12 cellular contexts compared by ENCODE assay signal in genomic region chr2:237744270-237744612, GRCh38. TPM values are rescaled to one million over a fixed set of nuclear protein-coding genes. Genes with fewer than 3 reads are reported as not detected.
DNase-seq lines count a peak whose midpoint lies in the region; ATAC-seq and TF ChIP-seq lines count a peak whose summit lies in the region.
"Had no signal": no experiment of that assay in that cellular context is flagged by ENCODE, and none has a peak within 500 bp of the region (broad histone marks: within the 10 kb centered on the region; RNA-seq: fewer than 3 reads in every experiment).

No MANE protein-coding gene starts in this region.

- no peaks in the 10 kb centered on the region for H3K27me3 Mint-ChIP-seq in activated T-helper 17 cell treated with anti-CD3 and anti-CD28 coated beads, Interleukin-2, amount 50 U/mL, for 72 hours
- H3K27me3 Mint-ChIP-seq: activated naive CD8-positive, alpha-beta T cell treated with anti-CD3 and anti-CD28 coated beads for 36 hours had no signal

- TF ChIP-seq CTCF in cardiac muscle cell (IDR thresholded peaks at IDR 0.05; ENCODE audit: low read depth, low read length) (no peak), transverse colon (IDR thresholded peaks at IDR 0.05) (no peak)

- no peak for DNase-seq in cardiac muscle cell (ENCODE audit: low read depth in 1 of 2, low spot score in 1 of 2)
- DNase-seq in left ventricle myocardium superior, result no peak
- DNase-seq in mesenchymal stem cell, result no peak
- no peak for DNase-seq in transverse colon
- DNase-seq in stimulated activated CD4-positive, alpha-beta T cell treated with anti-CD3 and anti-CD28 coated beads, Interleukin-1b, Interleukin-23, amount 100 ng/mL, for 48 hours, result no peak
- DNase-seq: NCI-H2081 treated with DMSO at 0.1 percent for 48 hours, spleen had no signal

- TF ChIP-seq EP300 in transverse colon (IDR thresholded peaks at IDR 0.05; ENCODE audit: low read depth), result no peak

- no peak overlapping the region for H3K4me2 ChIP-seq in mesenchymal stem cell (ENCODE audit: low read length, poor library complexity, severe bottlenecking)

- H3K4me1 Mint-ChIP-seq in activated T-helper 17 cell treated with anti-CD3 and anti-CD28 coated beads, Interleukin-2, amount 50 U/mL, for 72 hours, result peaks cover 36% of the 10 kb centered on the region

- H2BK15ac ChIP-seq in mesenchymal stem cell (ENCODE audit: low read depth, poor library complexity, severe bottlenecking), result no peak overlapping the region

- 88% methylated on average over 6 of the region's 6 CpGs for WGBS in mesenchymal stem cell
- 80% methylated on average over 4 to 6 of the region's 6 CpGs for WGBS in transverse colon (ENCODE audit: low coverage in 1 of 2), 2 donors

- no peak overlapping the region for H2BK12ac ChIP-seq in mesenchymal stem cell (ENCODE audit: low read length in 2 of 2)

- no peak overlapping the region for H3K14ac ChIP-seq in mesenchymal stem cell (ENCODE audit: low read length in 2 of 2)

- no peak overlapping the region for H2AK5ac ChIP-seq in mesenchymal stem cell (ENCODE audit: low read length, severe bottlenecking)

- H3K36me3 ChIP-seq in cardiac muscle cell, result peaks cover 11% of the 10 kb centered on the region
- peaks cover 24 to 27% of the 10 kb centered on the region in 2 experiments for H3K36me3 ChIP-seq in mesenchymal stem cell (ENCODE audit: control insufficient read depth in 1 of 2, insufficient read depth in 2 of 2, low read depth in 1 of 2, low read length in 2 of 2)
- peaks cover 0 to 11% (median 4%) of the 10 kb centered on the region in 4 donors for H3K36me3 ChIP-seq in transverse colon

- intact Hi-C loops in left ventricle myocardium superior (cut with micrococcal nuclease), result loop anchor here (5.0 kb wide), 1 partner anchor 162 kb away; no protein-coding TSS in a partner anchor
- intact Hi-C loops in transverse colon (cut with DNase I; ENCODE audit: low total_unique reads), result loop anchor here (2.0 to 10.0 kb wide), 2 partner anchors 119 to 161 kb away; partner anchors contain the start of gene LRRFIP1

- H3K23ac ChIP-seq in mesenchymal stem cell (ENCODE audit: low read length in 2 of 2), result no peak overlapping the region

- H3K4me3 ChIP-seq in cardiac muscle cell, result no peak overlapping the region
- H3K4me3 ChIP-seq in mesenchymal stem cell (ENCODE audit: insufficient read depth in 1 of 2, low read depth in 1 of 2, low read length in 2 of 2), result no peak overlapping the region
- H3K4me3 ChIP-seq in transverse colon, result no peak overlapping the region
- H3K4me3 ChIP-seq: SJSA1, spleen had no signal

- H2BK120ac ChIP-seq in mesenchymal stem cell (ENCODE audit: low read depth, low read length), result no peak overlapping the region

- peaks cover 52% of the 10 kb centered on the region for H3K79me1 ChIP-seq in mesenchymal stem cell (replicated peaks; ENCODE audit: low read length, poor library complexity, severe bottlenecking)

- H4K91ac ChIP-seq in mesenchymal stem cell (ENCODE audit: low read length), result no peak overlapping the region

- H3K9me3 Mint-ChIP-seq in activated T-helper 17 cell treated with anti-CD3 and anti-CD28 coated beads, Interleukin-2, amount 50 U/mL, for 72 hours, result no peaks in the 10 kb centered on the region
- H3K9me3 Mint-ChIP-seq: activated naive CD8-positive, alpha-beta T cell treated with anti-CD3 and anti-CD28 coated beads for 36 hours had no signal

- no peak overlapping the region for H4K8ac ChIP-seq in mesenchymal stem cell (ENCODE audit: low read length)

- H3K27ac ChIP-seq in cardiac muscle cell (peak overlapping the region; percentile 59), mesenchymal stem cell (ENCODE audit: low read length, poor library complexity, severe bottlenecking) (no peak overlapping the region), transverse colon (peak overlapping the region; percentile 42 to 86 (median 60))
- H3K27ac ChIP-seq: SJSA1 had no signal

- H3K27ac Mint-ChIP-seq in activated T-helper 17 cell treated with anti-CD3 and anti-CD28 coated beads, Interleukin-2, amount 50 U/mL, for 72 hours, result peak overlapping the region; percentile 91

- H3K4me3 Mint-ChIP-seq in activated T-helper 17 cell treated with anti-CD3 and anti-CD28 coated beads, Interleukin-2, amount 50 U/mL, for 72 hours, result no peak overlapping the region
- H3K4me3 Mint-ChIP-seq: activated naive CD8-positive, alpha-beta T cell treated with anti-CD3 and anti-CD28 coated beads for 36 hours had no signal

- H3K27me3 ChIP-seq in cardiac muscle cell (no peaks in the 10 kb centered on the region), mesenchymal stem cell (ENCODE audit: control insufficient read depth in 1 of 2, insufficient read depth in 1 of 2, low read length in 2 of 2) (no peaks in the 10 kb centered on the region), transverse colon (no peaks in the 10 kb centered on the region)
- H3K27me3 ChIP-seq: SJSA1, spleen had no signal

- H3K18ac ChIP-seq in mesenchymal stem cell (ENCODE audit: low read depth in 1 of 2, low read length in 2 of 2), result no peak overlapping the region

- no peak overlapping the region for H2BK5ac ChIP-seq in mesenchymal stem cell (ENCODE audit: low read depth, low read length, poor library complexity, severe bottlenecking)

- in situ Hi-C loops in transverse colon (cut with MboI; ENCODE audit: low pct_ligation_motif_present in 1 of 4, low pct_unique_long_range_greater_than_20kb in 1 of 4, low sequenced_read_pairs in 3 of 4), result loop anchor here (5.0 to 25.0 kb wide), 5 partner anchors 69 to 239 kb away; partner anchors contain the start of gene RAB17 (in 1 of the 4)

- no peak overlapping the region for H3K4ac ChIP-seq in mesenchymal stem cell (ENCODE audit: low read depth in 1 of 2, low read length in 2 of 2)

- ATAC-seq in left ventricle myocardium superior, result no peak
- ATAC-seq in activated T-helper 17 cell treated with anti-CD3 and anti-CD28 coated beads, Interleukin-2, amount 50 U/mL, for 72 hours (replicated peaks), result no peak
- no peak for ATAC-seq in GM18870 (IDR thresholded peaks at IDR 0.05; ENCODE audit: unreplicated experiment)
- ATAC-seq in GM18505 (IDR thresholded peaks at IDR 0.05; ENCODE audit: unreplicated experiment), result no peak

- peaks cover 94% of the 10 kb centered on the region for H3K36me3 Mint-ChIP-seq in activated T-helper 17 cell treated with anti-CD3 and anti-CD28 coated beads, Interleukin-2, amount 50 U/mL, for 72 hours (ENCODE audit: low read depth)

- no peak overlapping the region for H2AFZ ChIP-seq in mesenchymal stem cell (ENCODE audit: low read depth, low read length)

- no peak for TF ChIP-seq POLR2A in transverse colon (IDR thresholded peaks at IDR 0.05)
- TF ChIP-seq POLR2A in GM18505 (IDR thresholded peaks at IDR 0.05; ENCODE audit: borderline replicate concordance, extremely low read depth, insufficient read depth, insufficient read length), result no peak

- peaks cover 4% of the 10 kb centered on the region for H3K4me1 ChIP-seq in cardiac muscle cell (ENCODE audit: low read depth)
- H3K4me1 ChIP-seq in mesenchymal stem cell (ENCODE audit: control insufficient read depth, insufficient read depth, low read depth, low read length), result peaks cover 3% of the 10 kb centered on the region
- peaks cover 26 to 60% (median 27%) of the 10 kb centered on the region in 4 donors for H3K4me1 ChIP-seq in transverse colon

- H3K9me3 ChIP-seq in cardiac muscle cell (ENCODE audit: low read depth), result no peaks in the 10 kb centered on the region
- no peaks in the 10 kb centered on the region for H3K9me3 ChIP-seq in mesenchymal stem cell (ENCODE audit: control insufficient read depth, low read length)
- no peaks in the 10 kb centered on the region for H3K9me3 ChIP-seq in transverse colon
- H3K9me3 ChIP-seq: SJSA1, spleen had no signal

- H3K9ac ChIP-seq in mesenchymal stem cell (ENCODE audit: low read length), result peak overlapping the region; percentile 15

RNA-seq across cellular contexts. Expression of gene RBM44, which starts 54.3 kb away (rescaled TPM):
- total RNA-seq in cardiac muscle cell (0.51 and 0.67 TPM in 2 replicates), left ventricle myocardium superior (0.32 TPM), transverse colon (1 to 10 TPM in 1 of 4 donors, under 1 TPM in 2, not detected in 1; 0.27 to 1.2 (median 0.95) TPM)
- 0.15 and 0.46 TPM in 2 replicates for polyA plus RNA-seq in cardiac muscle cell
- total RNA-seq in activated T-helper 17 cell treated with anti-CD3 and anti-CD28 coated beads, Interleukin-2, amount 50 U/mL, for 72 hours, result 1 to 10 TPM; 2.1 to 3.9 TPM
- 0.18 TPM for polyA plus RNA-seq in mesenchymal stem cell (2013, experiment 1 of 2)
- 0.15 TPM for polyA plus RNA-seq in mesenchymal stem cell (2013, experiment 2 of 2)
